Comparison of ENCODE assay signal across 8 cellular contexts in the genomic region with DNA sequence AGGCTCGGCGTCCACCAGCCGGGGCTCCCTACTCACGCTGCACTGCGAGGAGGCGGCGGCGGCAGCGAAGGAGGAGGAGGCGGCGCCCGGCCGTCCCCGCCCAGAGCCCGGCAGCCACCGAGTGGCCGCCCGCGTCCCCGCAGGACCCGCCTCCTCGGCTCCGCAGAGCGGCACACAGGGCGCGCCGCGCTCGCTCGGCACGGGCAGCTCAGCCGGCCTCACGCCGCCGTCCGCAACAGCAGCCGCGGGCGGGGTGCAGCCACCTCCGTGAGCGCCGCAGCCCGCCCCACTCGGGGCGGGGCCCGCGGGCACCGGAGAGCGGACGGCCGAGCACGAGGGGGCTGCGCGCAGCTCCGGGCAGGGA. TPM values are rescaled to one million over a fixed set of nuclear protein-coding genes. Genes with fewer than 3 reads are reported as not detected.
DNase-seq lines count a peak whose midpoint lies in the region; ATAC-seq and TF ChIP-seq lines count a peak whose summit lies in the region.

A gene (minus strand): TSS at position 46 of the 364 bp plus-strand sequence. CDS start 52,952 bp downstream, outside the sequence.

- H3K4me3 Mint-ChIP-seq in activated CD4-positive, alpha-beta memory T cell treated with anti-CD3 and anti-CD28 coated beads, Interleukin-2, amount 10 ng/mL, durations not matched to agents 7 days and 5 days: peak within 1 kb of the TSS; percentile 90

- peak within 1 kb of the TSS; percentile 95 to 97 for H3K9ac ChIP-seq in duodenal mucosa (ENCODE audit: low read depth in 1 of 2, low read length in 2 of 2)

- H3K9me3 ChIP-seq in BE2C: no peaks in the 10 kb centered on the region
- no peaks in the 10 kb centered on the region for H3K9me3 ChIP-seq in duodenal mucosa (ENCODE audit: control insufficient read depth in 1 of 2, low read length in 2 of 2)
- H3K9me3 ChIP-seq in lower lobe of right lung: no peaks in the 10 kb centered on the region

- H3K27me3 ChIP-seq in BE2C (no peaks in the 10 kb centered on the region; the same call in 1 of the 2 replicates), duodenal mucosa (ENCODE audit: control insufficient read depth in 1 of 2, insufficient read depth in 2 of 2, low read length in 2 of 2) (no peaks in the 10 kb centered on the region), lower lobe of right lung (ENCODE audit: low read depth) (no peaks in the 10 kb centered on the region)

- CTCF ChIA-PET in activated CD4-positive, alpha-beta memory T cell treated with anti-CD3 and anti-CD28 coated beads, Interleukin-2, amount 10 ng/mL, durations not matched to agents 7 days and 5 days (lab: Charles Lee): interaction anchor here (1.0 to 1.9 kb wide), 6 partner anchors 154 to 689 kb away, joined by 3 to 6 read pairs (median 4); no protein-coding TSS in a partner anchor

- H3K4me3 ChIP-seq in BE2C (ENCODE audit: low read depth, low read length) (peak within 1 kb of the TSS; percentile 85), duodenal mucosa (ENCODE audit: low read depth in 1 of 2, low read length in 2 of 2) (peak within 1 kb of the TSS; percentile 86 to 99), lower lobe of right lung (peak within 1 kb of the TSS; percentile 87)

- POLR2A ChIA-PET in activated CD4-positive, alpha-beta memory T cell treated with anti-CD3 and anti-CD28 coated beads, Interleukin-2, amount 10 ng/mL, durations not matched to agents 7 days and 5 days (lab: Charles Lee): interaction anchor here (0.7 to 4.1 kb wide), 42 partner anchors 9 to 692 kb away, joined by 3 to 61 read pairs (median 6); a partner anchor contains a TSS

- H3K9me3 Mint-ChIP-seq in activated CD4-positive, alpha-beta memory T cell treated with anti-CD3 and anti-CD28 coated beads, Interleukin-2, amount 10 ng/mL, durations not matched to agents 7 days and 5 days: no peaks in the 10 kb centered on the region

- no peaks in the 10 kb centered on the region; the same call in 1 of the 2 replicates for H3K36me3 ChIP-seq in BE2C
- H3K36me3 ChIP-seq in duodenal mucosa (ENCODE audit: control insufficient read depth in 1 of 2, insufficient read depth in 2 of 2, low read length in 2 of 2): no peaks in the 10 kb centered on the region
- no peaks in the 10 kb centered on the region for H3K36me3 ChIP-seq in lower lobe of right lung

- H3K27ac ChIP-seq in duodenal mucosa (ENCODE audit: low read depth, low read length) (peak within 1 kb of the TSS; percentile 99), lower lobe of right lung (peak within 1 kb of the TSS; percentile 99)

- TF ChIP-seq POLR2A in GM19099 (IDR thresholded peaks at IDR 0.05; ENCODE audit: extremely low read depth, insufficient read length, low read depth): peak; percentile 94

- H3K27ac Mint-ChIP-seq in activated CD4-positive, alpha-beta memory T cell treated with anti-CD3 and anti-CD28 coated beads, Interleukin-2, amount 10 ng/mL, durations not matched to agents 7 days and 5 days: peak within 1 kb of the TSS; percentile 86

- no peaks in the 10 kb centered on the region for H3K36me3 Mint-ChIP-seq in activated CD4-positive, alpha-beta memory T cell treated with anti-CD3 and anti-CD28 coated beads, Interleukin-2, amount 10 ng/mL, durations not matched to agents 7 days and 5 days (ENCODE audit: low read depth)

- intact Hi-C loops in lower lobe of right lung (cut with DNase I): no loop called here

- ATAC-seq in HG03378 (IDR thresholded peaks at IDR 0.05; ENCODE audit: unreplicated experiment): peak; percentile 39
- ATAC-seq in lower lobe of right lung: peak; percentile 85 to 88

- H3K27me3 Mint-ChIP-seq in activated CD4-positive, alpha-beta memory T cell treated with anti-CD3 and anti-CD28 coated beads, Interleukin-2, amount 10 ng/mL, durations not matched to agents 7 days and 5 days: peaks cover 6% of the 10 kb centered on the region

- DNase-seq in BE2C: peak; percentile 93
- peak; percentile 63 for DNase-seq in NCI-H748 treated with DMSO at 0.1 percent for 48 hours (lab: John Stamatoyannopoulos, UW)
- DNase-seq in activated CD4-positive, alpha-beta memory T cell treated with anti-CD3 and anti-CD28 coated beads, Interleukin-2, amount 10 ng/mL, durations not matched to agents 7 days and 5 days: peak; percentile 86
- DNase-seq in lower lobe of right lung: peak; percentile 94
- DNase-seq in stimulated activated CD4-positive, alpha-beta T cell treated with anti-CD3 and anti-CD28 coated beads, TNF-alpha, amount 100 ng/mL, for 4 hours (ENCODE audit: low read depth in 3 of 3): peak; percentile 63 to 72 (median 64)

- no peaks in the 10 kb centered on the region for H3K4me1 ChIP-seq in BE2C
- peaks cover 7 to 13% of the 10 kb centered on the region in 2 donors for H3K4me1 ChIP-seq in duodenal mucosa (ENCODE audit: control insufficient read depth in 1 of 2, insufficient read depth in 2 of 2, low read length in 2 of 2)
- H3K4me1 ChIP-seq in lower lobe of right lung: peaks cover 12% of the 10 kb centered on the region

- H3K4me1 Mint-ChIP-seq in activated CD4-positive, alpha-beta memory T cell treated with anti-CD3 and anti-CD28 coated beads, Interleukin-2, amount 10 ng/mL, durations not matched to agents 7 days and 5 days: peaks cover 25% of the 10 kb centered on the region

- TF ChIP-seq CTCF in BE2C (IDR thresholded peaks at IDR 0.05; ENCODE audit: low read depth, low read length) (no peak), lower lobe of right lung (IDR thresholded peaks at IDR 0.05) (peak; percentile 26)

RNA-seq across cellular contexts. Expression of the gene that starts here (rescaled TPM):
- 29.1 TPM for polyA plus RNA-seq in BE2C (2012; ENCODE audit: insufficient read depth, insufficient read length, low read depth)
- total RNA-seq in activated CD4-positive, alpha-beta memory T cell treated with anti-CD3 and anti-CD28 coated beads, Interleukin-2, amount 10 ng/mL, durations not matched to agents 7 days and 5 days: 10 to 100 TPM; 29.7 to 33.4 TPM
- 34.5 TPM for total RNA-seq in lower lobe of right lung

Comparison
In these comparisons a context has a peak if more than half of its experiments do, and no peak if none do; other contexts are left out.
1. Peak in every context shown above with its lines: DNase-seq, ATAC-seq, H3K4me3 ChIP-seq and H3K27ac ChIP-seq.